ENCODE assay signal across 1 cellular context in genomic region chr19:11196406-11197287, GRCh38.
A peak's percentile ranks its signal among the peaks of the same experiment; 100 is the strongest.
TF ChIP-seq lines count a peak whose summit lies in the region.

No MANE protein-coding gene starts in this region.

TF ChIP-seq in IMR-90, 13 proteins besides CTCF, POLR2A, EP300 and RAD21:
- TF ChIP-seq MXI1 (IDR thresholded peaks at IDR 0.05; ENCODE audit: borderline replicate concordance, low read depth, low read length) (peak; percentile 18; the same call in 1 of the 2 replicates), RCOR1 (IDR thresholded peaks at IDR 0.05; ENCODE audit: insufficient replicate concordance, low read length) (no peak)
